ENCODE assay signal across 24 cellular contexts in genomic region chr20:37445041-37445440, GRCh38.
"Had no signal": no experiment of that assay in that cellular context is flagged by ENCODE, and none has a peak within 500 bp of the region (broad histone marks: within the 10 kb centered on the region; RNA-seq: fewer than 3 reads in every experiment).

No MANE protein-coding gene starts in this region.

- H3K9me3 Mint-ChIP-seq: dendritic cell treated with granulocyte-macrophage colony-stimulating factor and Interleukin-4, amounts not matched to agents 40 ng/mL and 50 ng/mL, for 4 days; effector memory CD8-positive, alpha-beta T cell; endodermal cell had no signal

- H3K4me1 Mint-ChIP-seq: endodermal cell had no signal

- H3K4me3 Mint-ChIP-seq: dendritic cell treated with granulocyte-macrophage colony-stimulating factor and Interleukin-4, amounts not matched to agents 40 ng/mL and 50 ng/mL, for 4 days; effector memory CD8-positive, alpha-beta T cell; endodermal cell had no signal

- H3K4me1 ChIP-seq: colonic mucosa, esophagus muscularis mucosa, esophagus squamous epithelium, foreskin keratinocyte, gastrocnemius medialis, gastroesophageal sphincter, heart left ventricle, heart right ventricle had no signal

- H3K9me3 ChIP-seq: colonic mucosa, esophagus muscularis mucosa, esophagus squamous epithelium, gastrocnemius medialis, gastroesophageal sphincter, heart left ventricle, heart right ventricle had no signal

- H3K36me3 ChIP-seq: colonic mucosa, esophagus muscularis mucosa, esophagus squamous epithelium, gastrocnemius medialis, gastroesophageal sphincter, heart left ventricle, heart right ventricle had no signal

- ATAC-seq: effector memory CD8-positive, alpha-beta T cell; esophagus mucosa; foreskin keratinocyte; gastrocnemius medialis; gastroesophageal sphincter; heart left ventricle; heart right ventricle had no signal

- DNase-seq: colonic mucosa; cortex of kidney; dermis blood vessel endothelial cell; dorsolateral prefrontal cortex; effector CD4-positive, alpha-beta T cell; effector CD8-positive, alpha-beta T cell; effector memory CD4-positive, alpha-beta T cell; effector memory CD8-positive, alpha-beta T cell; endodermal cell; erythroblast; esophagus squamous epithelium; foreskin fibroblast; foreskin keratinocyte; foreskin melanocyte; gastrocnemius medialis; glutamatergic neuron; heart left ventricle; heart right ventricle had no signal

- H3K4me3 ChIP-seq: colonic mucosa, coronary artery, dorsolateral prefrontal cortex, esophagus muscularis mucosa, esophagus squamous epithelium, gastrocnemius medialis, gastroesophageal sphincter, heart left ventricle, heart right ventricle had no signal

- H3K27me3 ChIP-seq: colonic mucosa, esophagus muscularis mucosa, gastroesophageal sphincter, heart left ventricle had no signal

- H3K27ac ChIP-seq: colonic mucosa, coronary artery, dorsolateral prefrontal cortex, epithelial cell of prostate, esophagus muscularis mucosa, esophagus squamous epithelium, foreskin keratinocyte, gastrocnemius medialis, gastroesophageal sphincter, heart left ventricle, heart right ventricle had no signal

- H3K27ac Mint-ChIP-seq: dendritic cell treated with granulocyte-macrophage colony-stimulating factor and Interleukin-4, amounts not matched to agents 40 ng/mL and 50 ng/mL, for 4 days; effector memory CD8-positive, alpha-beta T cell; endodermal cell had no signal
